8 cellular contexts compared by ENCODE assay signal in genomic region chr2:239288951-239289481, GRCh38.
A peak's percentile ranks its signal among the peaks of the same experiment; 100 is the strongest.
DNase-seq lines count a peak whose midpoint lies in the region; ATAC-seq and TF ChIP-seq lines count a peak whose summit lies in the region.

No MANE protein-coding gene starts in this region.

- peaks cover 4% of the 10 kb centered on the region for H3K27me3 Mint-ChIP-seq in activated naive CD8-positive, alpha-beta T cell treated with anti-CD3 and anti-CD28 coated beads for 36 hours
- no peaks in the 10 kb centered on the region for H3K27me3 Mint-ChIP-seq in natural killer cell (ENCODE audit: low read depth in 2 of 2)

- peaks cover 65% of the 10 kb centered on the region for H3K4me1 Mint-ChIP-seq in activated naive CD8-positive, alpha-beta T cell treated with anti-CD3 and anti-CD28 coated beads for 36 hours
- peaks cover 44% of the 10 kb centered on the region in 2 donors for H3K4me1 Mint-ChIP-seq in natural killer cell

- no peaks in the 10 kb centered on the region for H3K9me3 Mint-ChIP-seq in activated naive CD8-positive, alpha-beta T cell treated with anti-CD3 and anti-CD28 coated beads for 36 hours
- no peaks in the 10 kb centered on the region for H3K9me3 Mint-ChIP-seq in natural killer cell

- H3K4me3 Mint-ChIP-seq in activated naive CD8-positive, alpha-beta T cell treated with anti-CD3 and anti-CD28 coated beads for 36 hours: peak overlapping the region; percentile 54
- H3K4me3 Mint-ChIP-seq in natural killer cell: peak overlapping the region; percentile 71

- TF ChIP-seq CTCF in natural killer cell (IDR thresholded peaks at IDR 0.05): no peak

- peak overlapping the region; percentile 90 for H3K27ac Mint-ChIP-seq in activated naive CD8-positive, alpha-beta T cell treated with anti-CD3 and anti-CD28 coated beads for 36 hours
- peak overlapping the region; percentile 93 to 96 for H3K27ac Mint-ChIP-seq in natural killer cell

- intact Hi-C loops in natural killer cell (cut with micrococcal nuclease): loop anchor here (2.0 to 5.0 kb wide), 3 partner anchors 14 to 33 kb away; no protein-coding TSS in a partner anchor

- peak; percentile 50 for ATAC-seq in GM19463 (IDR thresholded peaks at IDR 0.05; ENCODE audit: unreplicated experiment)
- peak; percentile 49 for ATAC-seq in HG03097 (IDR thresholded peaks at IDR 0.05; ENCODE audit: low FRiP score, unreplicated experiment)
- peak; percentile 74 to 81 (median 76) for ATAC-seq in natural killer cell

- peaks cover 7% of the 10 kb centered on the region for H3K36me3 Mint-ChIP-seq in activated naive CD8-positive, alpha-beta T cell treated with anti-CD3 and anti-CD28 coated beads for 36 hours
- H3K36me3 Mint-ChIP-seq in natural killer cell: no peaks in the 10 kb centered on the region

- DNase-seq in activated naive CD8-positive, alpha-beta T cell treated with anti-CD3 and anti-CD28 coated beads for 36 hours: peak; percentile 53
- DNase-seq in natural killer cell (no peak), NCI-H345 treated with DMSO at 0.1 percent for 48 hours (lab: John Stamatoyannopoulos, UW; ENCODE audit: unreplicated experiment) (no peak), NCI-H526 treated with DMSO at 0.1 percent for 48 hours (lab: John Stamatoyannopoulos, UW) (no peak), NCI-H2171 (lab: John Stamatoyannopoulos, UW) (no peak), kidney tubule cell (ENCODE audit: low spot score) (no peak)
